In the genomic region with DNA sequence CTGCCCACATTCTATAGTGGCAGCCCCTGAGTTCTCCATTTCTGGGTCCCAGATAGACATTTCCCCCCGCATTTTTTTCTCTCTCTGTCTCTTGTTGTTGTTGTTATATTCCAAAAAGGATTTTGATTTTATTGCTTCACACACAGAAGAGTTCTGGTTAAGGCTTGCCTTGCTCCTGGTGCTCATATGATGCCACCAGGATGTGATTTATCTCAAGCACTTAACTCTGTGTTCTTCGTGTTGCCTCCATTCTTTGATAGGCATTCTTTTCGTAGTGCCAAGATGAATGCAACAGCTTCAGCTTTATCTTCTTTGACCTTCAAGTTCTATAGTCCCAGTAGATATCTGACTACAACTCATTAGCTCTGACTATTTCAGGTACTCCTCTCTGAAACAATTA, we compare ENCODE assay signal across 14 cellular contexts. TPM values are rescaled to one million over a fixed set of nuclear protein-coding genes. Genes with fewer than 3 reads are reported as not detected.
DNase-seq lines count a peak whose midpoint lies in the region; ATAC-seq and TF ChIP-seq lines count a peak whose summit lies in the region.
"Had no signal": no experiment of that assay in that cellular context is flagged by ENCODE, and none has a peak within 500 bp of the region (broad histone marks: within the 10 kb centered on the region; RNA-seq: fewer than 3 reads in every experiment).

No MANE protein-coding gene starts in this region.

- H3K4me1 ChIP-seq in SJCRH30 (peaks cover 16% of the 10 kb centered on the region), duodenal mucosa (ENCODE audit: control insufficient read depth in 1 of 2, insufficient read depth in 2 of 2, low read length in 2 of 2) (peaks cover 37 to 38% of the 10 kb centered on the region in 2 donors), muscle layer of duodenum (ENCODE audit: control insufficient read depth in 1 of 2, insufficient read depth in 2 of 2, low read length in 2 of 2) (peaks cover 15 to 41% of the 10 kb centered on the region in 2 donors)

- no peak for ATAC-seq in HG03571 (IDR thresholded peaks at IDR 0.05; ENCODE audit: unreplicated experiment)
- no peak for ATAC-seq in GM18505 (IDR thresholded peaks at IDR 0.05; ENCODE audit: unreplicated experiment)
- ATAC-seq: natural killer cell treated with Interleukin-12 subunit alpha and Interleukin-12 subunit beta and Interleukin-15 and Interleukin-18, amount 100 ng/mL, for 72 hours; stimulated activated memory B cell treated with anti-CD40 and anti-IgM and Interleukin-4, amounts not matched to agents 10 μg/mL and 1 μg/mL and 100 μg/mL, for 72 hours had no signal

- H3K4me3 ChIP-seq in SJCRH30 (no peak overlapping the region), duodenal mucosa (ENCODE audit: low read depth in 1 of 2, low read length in 2 of 2) (no peak overlapping the region), muscle layer of duodenum (ENCODE audit: low read depth in 1 of 2, low read length in 2 of 2) (no peak overlapping the region)

- H3K36me3 ChIP-seq in SJCRH30, result no peaks in the 10 kb centered on the region; the same call in 1 of the 2 replicates
- peaks cover 12 to 41% of the 10 kb centered on the region in 2 donors for H3K36me3 ChIP-seq in duodenal mucosa (ENCODE audit: control insufficient read depth in 1 of 2, insufficient read depth in 2 of 2, low read length in 2 of 2)
- peaks cover 8 to 13% of the 10 kb centered on the region in 2 donors for H3K36me3 ChIP-seq in muscle layer of duodenum (ENCODE audit: control insufficient read depth in 1 of 2, insufficient read depth in 2 of 2, low read length in 2 of 2)

- no peaks in the 10 kb centered on the region for H3K9me3 ChIP-seq in SJCRH30 (replicated peaks)
- no peaks in the 10 kb centered on the region for H3K9me3 ChIP-seq in duodenal mucosa (ENCODE audit: control insufficient read depth in 1 of 2, low read length in 2 of 2)
- no peaks in the 10 kb centered on the region for H3K9me3 ChIP-seq in muscle layer of duodenum (ENCODE audit: control insufficient read depth in 1 of 2, low read length in 2 of 2)

- no peak overlapping the region for H3K9ac ChIP-seq in duodenal mucosa (ENCODE audit: low read depth in 1 of 2, low read length in 2 of 2)

- TF ChIP-seq POLR2A in GM18505 (IDR thresholded peaks at IDR 0.05; ENCODE audit: borderline replicate concordance, extremely low read depth, insufficient read depth, insufficient read length), result no peak

- no peak for DNase-seq in SJCRH30
- no peak for DNase-seq in Kasumi-1 (lab: John Stamatoyannopoulos, UW)
- DNase-seq in H4 (ENCODE audit: low spot score), result no peak
- DNase-seq: activated T-cell treated with anti-CD3 and anti-CD28 coated beads, Interleukin-2, amount 50 U/mL, for 1 hour; GDM1; NCI-H187 treated with DMSO at 0.1 percent for 48 hours; NCI-H82 had no signal

- H3K27me3 ChIP-seq in SJCRH30 (no peaks in the 10 kb centered on the region), duodenal mucosa (ENCODE audit: control insufficient read depth in 1 of 2, insufficient read depth in 2 of 2, low read length in 2 of 2) (no peaks in the 10 kb centered on the region), muscle layer of duodenum (ENCODE audit: low read depth, low read length) (no peaks in the 10 kb centered on the region)

- peak overlapping the region; percentile 33 for H3K27ac ChIP-seq in SJCRH30
- peak overlapping the region; percentile 71 for H3K27ac ChIP-seq in duodenal mucosa (ENCODE audit: low read depth, low read length)
- peak overlapping the region; percentile 7 for H3K27ac ChIP-seq in muscle layer of duodenum (ENCODE audit: low read length)
- peak overlapping the region; percentile 20 for H3K27ac ChIP-seq in temporal lobe (ENCODE audit: low read depth, low read length)

RNA-seq across cellular contexts. Expression of a gene that starts 9.1 kb away (rescaled TPM):
- total RNA-seq in SJCRH30 (2014; rRNA removed; shearing (Covaris generic)), result 2.9 and 3.7 TPM in 2 replicates
- total RNA-seq in temporal lobe, result 17.2 TPM
- 106 and 129 TPM in 2 replicates for total RNA-seq in H4 (2014; rRNA removed; shearing (Covaris generic))

RNA-seq across cellular contexts. Expression of a gene that starts 30.1 kb away (rescaled TPM):
- total RNA-seq in SJCRH30 (2014; rRNA removed; shearing (Covaris generic)), result 10.7 and 12.5 TPM in 2 replicates
- total RNA-seq in temporal lobe, result 11.1 TPM
- total RNA-seq in H4 (2014; rRNA removed; shearing (Covaris generic)), result 37.6 and 41.2 TPM in 2 replicates

Comparison
In these comparisons a context has a peak if more than half of its experiments do, and no peak if none do; other contexts are left out.
1. H3K27ac ChIP-seq: peak in every context shown above with its lines; median percentile 71 in duodenal mucosa; 33 in SJCRH30; 20 in temporal lobe; 7 in muscle layer of duodenum.